In the genomic region with DNA sequence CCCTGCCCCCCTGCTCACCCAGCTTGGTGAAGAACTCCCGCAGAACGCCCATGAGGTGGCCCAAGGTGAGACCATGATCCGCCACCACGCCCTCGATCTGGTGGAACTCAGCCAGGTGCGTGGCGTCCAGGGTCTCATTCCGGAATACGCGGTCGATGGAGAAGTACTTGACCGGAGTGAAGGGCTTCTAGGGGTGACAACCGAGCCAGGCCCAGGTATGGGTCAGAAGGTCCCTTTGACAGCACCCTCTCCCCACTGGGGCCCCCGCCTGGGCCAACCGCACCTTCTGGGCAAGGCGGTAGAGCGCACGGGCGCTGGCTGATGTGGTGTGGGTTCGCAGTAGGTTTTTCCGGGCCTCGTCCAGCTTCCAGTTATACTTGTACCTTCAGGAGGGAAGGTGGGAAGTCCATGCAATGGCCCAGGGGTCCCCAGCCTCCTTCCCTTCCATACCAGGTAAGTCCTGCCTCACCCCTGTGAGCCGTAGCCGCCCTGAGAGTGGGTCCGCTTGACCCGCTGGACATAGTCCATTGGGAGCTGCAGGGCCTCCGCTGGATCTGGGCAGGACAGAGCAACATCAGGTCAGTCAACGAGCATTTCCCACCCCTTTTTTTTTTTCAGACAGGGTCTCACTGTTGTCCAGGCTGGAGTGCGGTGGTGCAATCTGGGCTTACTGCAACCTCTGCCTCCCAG, we compare ENCODE assay signal across 35 cellular contexts. TPM values are rescaled to one million over a fixed set of nuclear protein-coding genes. Genes with fewer than 3 reads are reported as not detected.
"Had no signal": no experiment of that assay in that cellular context is flagged by ENCODE, and none has a peak within 500 bp of the region (broad histone marks: within the 10 kb centered on the region; RNA-seq: fewer than 3 reads in every experiment).

No MANE protein-coding gene starts in this region.

- H3K27me3 ChIP-seq: body of pancreas, breast epithelium, Peyer's patch had no signal

- ATAC-seq: activated CD8-positive, alpha-beta T cell treated with anti-CD3 and anti-CD28 coated beads, Interleukin-2, amount 10 ng/mL, durations not matched to agents 7 days and 5 days; body of pancreas; PC-3; Right ventricle myocardium inferior had no signal

- H3K9ac ChIP-seq: KMS-11 had no signal

- H3K4me1 ChIP-seq: body of pancreas, breast epithelium had no signal

- FAIRE-seq: astrocyte had no signal

- H3K4me2 ChIP-seq: KMS-11 had no signal

- H3K4me3 ChIP-seq: body of pancreas, breast epithelium, Peyer's patch had no signal

- H3K27ac ChIP-seq: body of pancreas, breast epithelium, KMS-11, Peyer's patch, RWPE1, WERI-Rb-1 had no signal

- H3K9me3 ChIP-seq: body of pancreas, breast epithelium, Peyer's patch had no signal

- DNase-seq: activated CD4-positive, alpha-beta T cell treated with anti-CD3 and anti-CD28 coated beads for 1 hour; activated CD4-positive, alpha-beta T cell treated with anti-CD3 and anti-CD28 coated beads for 48 hours; activated CD4-positive, alpha-beta T cell treated with anti-CD3 and anti-CD28 coated beads, Interleukin-2, amount 50 U/mL, for 48 hours; activated CD4-positive, CD25-positive, alpha-beta regulatory T cell; activated CD8-positive, alpha-beta T cell treated with anti-CD3 and anti-CD28 coated beads, Interleukin-2, amount 10 ng/mL, durations not matched to agents 7 days and 5 days; activated gamma-delta T cell; activated naive CD4-positive, alpha-beta T cell treated with Interleukin-2 at 50 U/mL for 16 hours; activated naive CD8-positive, alpha-beta T cell treated with anti-CD3 and anti-CD28 coated beads, Interleukin-2, amount 10 ng/mL, durations not matched to agents 7 days and 5 days; activated T-cell treated with anti-CD3 and anti-CD28 coated beads, Interleukin-2, amount 50 U/mL, for 24 hours; amygdala; body of pancreas; MM.1S; MV-4-11; NCI-H1092; NCI-H1436 treated with DMSO at 0.1 percent for 48 hours; NCI-H187; NCI-H2029 treated with DMSO at 0.1 percent for 48 hours; NCI-H2107; NCI-H2171; NCI-H510A; NCI-H526; NCI-H748 treated with DMSO at 0.1 percent for 48 hours; NK-92 treated with Interleukin-12 subunit alpha and Interleukin-12 subunit beta, amount 100 ng/mL, for 24 hours; PC-3; Peyer's patch; SIG-M5; SW 1271; T1000; WERI-Rb-1 had no signal

RNA-seq across cellular contexts. Expression of a gene that starts 5.7 kb away (rescaled TPM):
- total RNA-seq: astrocyte, body of pancreas, cardiac septum, Peyer's patch, Right ventricle myocardium inferior had no signal
